Comparison of ENCODE assay signal across 11 cellular contexts in genomic region chr9:113511047-113511521, GRCh38. TPM values are rescaled to one million over a fixed set of nuclear protein-coding genes. Genes with fewer than 3 reads are reported as not detected.
DNase-seq lines count a peak whose midpoint lies in the region; ATAC-seq and TF ChIP-seq lines count a peak whose summit lies in the region.
"Had no signal": no experiment of that assay in that cellular context is flagged by ENCODE, and none has a peak within 500 bp of the region (broad histone marks: within the 10 kb centered on the region; RNA-seq: fewer than 3 reads in every experiment).

No MANE protein-coding gene starts in this region.

- H3K4me3 Mint-ChIP-seq in activated CD4-positive, alpha-beta memory T cell treated with anti-CD3 and anti-CD28 coated beads for 36 hours, result no peak overlapping the region
- no peak overlapping the region for H3K4me3 Mint-ChIP-seq in activated CD4-positive, alpha-beta memory T cell treated with anti-CD3 and anti-CD28 coated beads, Interleukin-2, amount 10 ng/mL, durations not matched to agents 7 days and 5 days
- H3K4me3 Mint-ChIP-seq in activated naive CD8-positive, alpha-beta T cell treated with anti-CD3 and anti-CD28 coated beads, Interleukin-2, amount 50 U/mL, for 24 hours, result no peak overlapping the region

- H3K4me1 ChIP-seq in thyroid gland, result peaks cover 10 to 40% of the 10 kb centered on the region in 2 donors
- H3K4me1 ChIP-seq: HAP-1 had no signal

- DNase-seq in activated CD4-positive, alpha-beta memory T cell treated with anti-CD3 and anti-CD28 coated beads for 36 hours, result no peak
- no peak for DNase-seq in activated CD4-positive, alpha-beta memory T cell treated with anti-CD3 and anti-CD28 coated beads, Interleukin-2, amount 10 ng/mL, durations not matched to agents 7 days and 5 days
- no peak for DNase-seq in activated naive CD8-positive, alpha-beta T cell treated with anti-CD3 and anti-CD28 coated beads, Interleukin-2, amount 50 U/mL, for 24 hours
- DNase-seq in kidney glomerular epithelial cell (lab: John Stamatoyannopoulos, UW) (peak; percentile 22), thyroid gland (peak; percentile 45 to 54), iPS-NIHi11 (ENCODE audit: low spot score) (no peak), NCI-H345 treated with DMSO at 0.1 percent for 48 hours (lab: John Stamatoyannopoulos, UW; ENCODE audit: unreplicated experiment) (no peak)
- DNase-seq: PC-3, retina had no signal

- no peaks in the 10 kb centered on the region for H3K36me3 ChIP-seq in thyroid gland
- H3K36me3 ChIP-seq: HAP-1 had no signal

- H3K4me3 ChIP-seq in thyroid gland (replicated peaks in 1 of 3), result no peak overlapping the region
- H3K4me3 ChIP-seq: HAP-1 had no signal

- H3K27me3 Mint-ChIP-seq in activated CD4-positive, alpha-beta memory T cell treated with anti-CD3 and anti-CD28 coated beads for 36 hours, result peaks cover 2% of the 10 kb centered on the region
- H3K27me3 Mint-ChIP-seq in activated CD4-positive, alpha-beta memory T cell treated with anti-CD3 and anti-CD28 coated beads, Interleukin-2, amount 10 ng/mL, durations not matched to agents 7 days and 5 days, result peaks cover 3% of the 10 kb centered on the region
- H3K27me3 Mint-ChIP-seq in activated naive CD8-positive, alpha-beta T cell treated with anti-CD3 and anti-CD28 coated beads, Interleukin-2, amount 50 U/mL, for 24 hours, result peaks cover 1% of the 10 kb centered on the region

- no peaks in the 10 kb centered on the region for H3K36me3 Mint-ChIP-seq in activated CD4-positive, alpha-beta memory T cell treated with anti-CD3 and anti-CD28 coated beads for 36 hours
- H3K36me3 Mint-ChIP-seq in activated CD4-positive, alpha-beta memory T cell treated with anti-CD3 and anti-CD28 coated beads, Interleukin-2, amount 10 ng/mL, durations not matched to agents 7 days and 5 days (ENCODE audit: low read depth), result no peaks in the 10 kb centered on the region
- H3K36me3 Mint-ChIP-seq in activated naive CD8-positive, alpha-beta T cell treated with anti-CD3 and anti-CD28 coated beads, Interleukin-2, amount 50 U/mL, for 24 hours (ENCODE audit: low read depth), result no peaks in the 10 kb centered on the region

- CTCF ChIA-PET in activated CD4-positive, alpha-beta memory T cell treated with anti-CD3 and anti-CD28 coated beads for 36 hours (lab: Charles Lee), result interaction anchor here (1.8 kb wide), 1 partner anchor 12 kb away, joined by 9 read pairs; no protein-coding TSS in a partner anchor
- CTCF ChIA-PET in activated CD4-positive, alpha-beta memory T cell treated with anti-CD3 and anti-CD28 coated beads, Interleukin-2, amount 10 ng/mL, durations not matched to agents 7 days and 5 days (lab: Charles Lee), result interaction anchor here (1.5 to 3.4 kb wide), 3 partner anchors 10 to 71 kb away, joined by 6 to 21 read pairs (median 7); no protein-coding TSS in a partner anchor

- POLR2A ChIA-PET in activated CD4-positive, alpha-beta memory T cell treated with anti-CD3 and anti-CD28 coated beads for 36 hours (lab: Charles Lee), result interaction anchor here (3.2 kb wide), 1 partner anchor 13 kb away, joined by 24 read pairs; no protein-coding TSS in a partner anchor
- POLR2A ChIA-PET in activated CD4-positive, alpha-beta memory T cell treated with anti-CD3 and anti-CD28 coated beads, Interleukin-2, amount 10 ng/mL, durations not matched to agents 7 days and 5 days (lab: Charles Lee), result interaction anchor here (1.1 kb wide), 1 partner anchor 60 kb away, joined by 4 read pairs; no protein-coding TSS in a partner anchor

- WGBS in thyroid gland, 2 donors, result 48 to 56% methylated on average over 6 of the region's 6 CpGs

- TF ChIP-seq POLR2A in thyroid gland (IDR thresholded peaks at IDR 0.05), result no peak

- intact Hi-C loops in activated CD4-positive, alpha-beta memory T cell treated with anti-CD3 and anti-CD28 coated beads for 36 hours (cut with micrococcal nuclease), result loop anchor here (1.0 to 10.0 kb wide), 4 partner anchors 9 to 236 kb away; partner anchors contain the start of genes BSPRY, CDC26, PRPF4 and WDR31
- intact Hi-C loops in thyroid gland (cut with DNase I), result loop anchor here (10.0 kb wide), 1 partner anchor 64 kb away; no protein-coding TSS in a partner anchor

- peak overlapping the region; percentile 8 for H3K27ac Mint-ChIP-seq in activated CD4-positive, alpha-beta memory T cell treated with anti-CD3 and anti-CD28 coated beads for 36 hours
- no peak overlapping the region for H3K27ac Mint-ChIP-seq in activated CD4-positive, alpha-beta memory T cell treated with anti-CD3 and anti-CD28 coated beads, Interleukin-2, amount 10 ng/mL, durations not matched to agents 7 days and 5 days
- peak overlapping the region; percentile 59 for H3K27ac Mint-ChIP-seq in activated naive CD8-positive, alpha-beta T cell treated with anti-CD3 and anti-CD28 coated beads, Interleukin-2, amount 50 U/mL, for 24 hours

- H3K9me3 Mint-ChIP-seq in activated CD4-positive, alpha-beta memory T cell treated with anti-CD3 and anti-CD28 coated beads for 36 hours, result no peaks in the 10 kb centered on the region
- no peaks in the 10 kb centered on the region for H3K9me3 Mint-ChIP-seq in activated CD4-positive, alpha-beta memory T cell treated with anti-CD3 and anti-CD28 coated beads, Interleukin-2, amount 10 ng/mL, durations not matched to agents 7 days and 5 days
- no peaks in the 10 kb centered on the region for H3K9me3 Mint-ChIP-seq in activated naive CD8-positive, alpha-beta T cell treated with anti-CD3 and anti-CD28 coated beads, Interleukin-2, amount 50 U/mL, for 24 hours

- peaks cover 45% of the 10 kb centered on the region for H3K4me1 Mint-ChIP-seq in activated CD4-positive, alpha-beta memory T cell treated with anti-CD3 and anti-CD28 coated beads for 36 hours (ENCODE audit: low read depth)
- peaks cover 40% of the 10 kb centered on the region for H3K4me1 Mint-ChIP-seq in activated CD4-positive, alpha-beta memory T cell treated with anti-CD3 and anti-CD28 coated beads, Interleukin-2, amount 10 ng/mL, durations not matched to agents 7 days and 5 days
- H3K4me1 Mint-ChIP-seq in activated naive CD8-positive, alpha-beta T cell treated with anti-CD3 and anti-CD28 coated beads, Interleukin-2, amount 50 U/mL, for 24 hours, result peaks cover 62% of the 10 kb centered on the region

- H3K9me3 ChIP-seq in thyroid gland, result no peaks in the 10 kb centered on the region
- H3K9me3 ChIP-seq: HAP-1 had no signal

- H3K27ac ChIP-seq in thyroid gland, result no peak overlapping the region

- H3K27me3 ChIP-seq in thyroid gland, result no peaks in the 10 kb centered on the region

- TF ChIP-seq CTCF in thyroid gland (IDR thresholded peaks at IDR 0.05), result no peak

- no peak for ATAC-seq in activated naive CD8-positive, alpha-beta T cell treated with anti-CD3 and anti-CD28 coated beads, Interleukin-2, amount 50 U/mL, for 24 hours
- ATAC-seq in GM19397 (IDR thresholded peaks at IDR 0.05; ENCODE audit: unreplicated experiment), result no peak
- ATAC-seq: PC-3 had no signal

RNA-seq across cellular contexts. Expression of gene RGS3, which starts 47.6 kb away (rescaled TPM):
- total RNA-seq in activated CD4-positive, alpha-beta memory T cell treated with anti-CD3 and anti-CD28 coated beads for 36 hours, result 10 to 100 TPM; 54.4 to 57.7 TPM
- total RNA-seq in activated CD4-positive, alpha-beta memory T cell treated with anti-CD3 and anti-CD28 coated beads, Interleukin-2, amount 10 ng/mL, durations not matched to agents 7 days and 5 days, result 10 to 100 TPM; 22.7 to 24.0 TPM
- total RNA-seq in thyroid gland, result 10 to 100 TPM; 43.0 to 66.2 (median 55.6) TPM

Comparison
In these comparisons a context has a peak if more than half of its experiments do, and no peak if none do; other contexts are left out.
1. DNase-seq: peak in kidney glomerular epithelial cell (single experiment) and thyroid gland (2 of 2); none in activated CD4-positive, alpha-beta memory T cell treated with anti-CD3 and anti-CD28 coated beads for 36 hours (single experiment), activated CD4-positive, alpha-beta memory T cell treated with anti-CD3 and anti-CD28 coated beads, Interleukin-2, amount 10 ng/mL, durations not matched to agents 7 days and 5 days (single experiment), activated naive CD8-positive, alpha-beta T cell treated with anti-CD3 and anti-CD28 coated beads, Interleukin-2, amount 50 U/mL, for 24 hours (single experiment), iPS-NIHi11 (single experiment) and NCI-H345 treated with DMSO at 0.1 percent for 48 hours (single experiment).